In genomic region chr5:14813747-14814146, GRCh38 we compare ENCODE assay signal across 18 cellular contexts. TPM values are rescaled to one million over a fixed set of nuclear protein-coding genes. Genes with fewer than 3 reads are reported as not detected.
DNase-seq lines count a peak whose midpoint lies in the region; ATAC-seq and TF ChIP-seq lines count a peak whose summit lies in the region.
"Had no signal": no experiment of that assay in that cellular context is flagged by ENCODE, and none has a peak within 500 bp of the region (broad histone marks: within the 10 kb centered on the region; RNA-seq: fewer than 3 reads in every experiment).

No MANE protein-coding gene starts in this region.

- H2BK15ac ChIP-seq in H9 (ENCODE audit: low read depth, low read length): no peak overlapping the region

- POLR2A ChIA-PET in CD8-positive, alpha-beta memory T cell (lab: Charles Lee): no interaction called here
- POLR2A ChIA-PET in activated B cell treated with CpG ODN at 0.5 μM for 24 hours (lab: Charles Lee): no interaction called here
- POLR2A ChIA-PET in naive thymus-derived CD8-positive, alpha-beta T cell (lab: Charles Lee): interaction anchor here (0.9 kb wide), 1 partner anchor 55 kb away, joined by 3 read pairs; no protein-coding TSS in a partner anchor

- no peak overlapping the region for H2BK120ac ChIP-seq in H9 (ENCODE audit: low read depth, low read length, poor library complexity, severe bottlenecking)

- DNase-seq in CD4-positive, CD25-positive, alpha-beta regulatory T cell: no peak
- no peak for DNase-seq in CD8-positive, alpha-beta memory T cell
- no peak for DNase-seq in activated B cell treated with CpG ODN at 0.5 μM for 24 hours
- DNase-seq in naive thymus-derived CD8-positive, alpha-beta T cell: no peak
- DNase-seq in AG08396 (ENCODE audit: low spot score): no peak
- no peak for DNase-seq in H9
- DNase-seq in iPS-NIHi11 (ENCODE audit: low spot score): no peak
- DNase-seq: Caco-2, DMS53, NCI-H1436 treated with DMSO at 0.1 percent for 48 hours, NCI-H2081 treated with DMSO at 0.1 percent for 48 hours, NCI-H226, NCI-H526 treated with DMSO at 0.1 percent for 48 hours had no signal

- peaks cover 4% of the 10 kb centered on the region for H3K36me3 ChIP-seq in CD4-positive, CD25-positive, alpha-beta regulatory T cell (ENCODE audit: control insufficient read depth, insufficient read depth, low read length)
- H3K36me3 ChIP-seq in CD8-positive, alpha-beta memory T cell (ENCODE audit: insufficient read depth, low read length): no peaks in the 10 kb centered on the region
- H3K36me3 ChIP-seq: HAP-1, SJSA1 had no signal

- H3K4me1 ChIP-seq in CD4-positive, CD25-positive, alpha-beta regulatory T cell (ENCODE audit: control insufficient read depth, insufficient read depth, low read length, poor library complexity, severe bottlenecking): peaks cover 46% of the 10 kb centered on the region
- H3K4me1 ChIP-seq in CD8-positive, alpha-beta memory T cell (ENCODE audit: insufficient read depth, low read length): peaks cover 43% of the 10 kb centered on the region
- no peaks in the 10 kb centered on the region for H3K4me1 ChIP-seq in H9 (ENCODE audit: insufficient read depth, low read length)
- H3K4me1 ChIP-seq: Caco-2, HAP-1 had no signal

- no peak overlapping the region for H3K14ac ChIP-seq in H9 (ENCODE audit: insufficient read depth, low read length)

- peak overlapping the region in 2 of 4 donors; percentile 46 to 73 for H3K4me3 Mint-ChIP-seq in CD4-positive, CD25-positive, alpha-beta regulatory T cell
- peak overlapping the region in 2 of 7 donors; percentile 9 to 28 for H3K4me3 Mint-ChIP-seq in CD8-positive, alpha-beta memory T cell
- H3K4me3 Mint-ChIP-seq in activated B cell treated with CpG ODN at 0.5 μM for 24 hours (no peak overlapping the region), H9 (no peak overlapping the region)
- H3K4me3 Mint-ChIP-seq in naive thymus-derived CD8-positive, alpha-beta T cell: peak overlapping the region in 5 of 10 donors; percentile 8 to 64 (median 23)

- H3K79me1 ChIP-seq in H9 (ENCODE audit: insufficient read depth, low read depth, low read length, poor library complexity, severe bottlenecking): no peaks in the 10 kb centered on the region

- H2BK5ac ChIP-seq in H9 (ENCODE audit: insufficient read length, low read length): no peak overlapping the region

- no peak overlapping the region for H2BK20ac ChIP-seq in H9 (ENCODE audit: low read depth, low read length, poor library complexity, severe bottlenecking)

- H3K4me1 Mint-ChIP-seq in CD4-positive, CD25-positive, alpha-beta regulatory T cell: peaks cover 50 to 89% (median 75%) of the 10 kb centered on the region in 4 donors
- H3K4me1 Mint-ChIP-seq in CD8-positive, alpha-beta memory T cell: peaks cover 63 to 84% (median 75%) of the 10 kb centered on the region in 3 donors
- peaks cover 66% of the 10 kb centered on the region for H3K4me1 Mint-ChIP-seq in activated B cell treated with CpG ODN at 0.5 μM for 24 hours
- H3K4me1 Mint-ChIP-seq in naive thymus-derived CD8-positive, alpha-beta T cell: peaks cover 29 to 77% (median 68%) of the 10 kb centered on the region in 4 donors
- no peaks in the 10 kb centered on the region for H3K4me1 Mint-ChIP-seq in H9

- no peaks in the 10 kb centered on the region for H3K79me2 ChIP-seq in H9 (ENCODE audit: insufficient read depth, low read length)

- no CpG with 5 or more reads among the region's 3 CpGs for WGBS in H9 (ENCODE audit: extremely low coverage, insufficient read length, low lambda C conversion rate)

- H3K4me3 ChIP-seq in CD4-positive, CD25-positive, alpha-beta regulatory T cell (ENCODE audit: low read depth, low read length): no peak overlapping the region
- no peak overlapping the region for H3K4me3 ChIP-seq in CD8-positive, alpha-beta memory T cell (ENCODE audit: low read length)
- H3K4me3 ChIP-seq: GM12878, HAP-1, K562, SJSA1 had no signal

- H4K91ac ChIP-seq in H9 (ENCODE audit: insufficient read length, low read depth, low read length): no peak overlapping the region

- intact Hi-C loops in activated B cell treated with CpG ODN at 0.5 μM for 24 hours (cut with micrococcal nuclease): loop anchor here (5.0 kb wide), 2 partner anchors 39 to 86 kb away; no protein-coding TSS in a partner anchor

- H3K9me3 Mint-ChIP-seq in CD4-positive, CD25-positive, alpha-beta regulatory T cell: peaks cover 0 to 2% (median 0%) of the 10 kb centered on the region in 7 donors
- H3K9me3 Mint-ChIP-seq in CD8-positive, alpha-beta memory T cell: no peaks in the 10 kb centered on the region
- H3K9me3 Mint-ChIP-seq in activated B cell treated with CpG ODN at 0.5 μM for 24 hours: no peaks in the 10 kb centered on the region
- no peaks in the 10 kb centered on the region for H3K9me3 Mint-ChIP-seq in naive thymus-derived CD8-positive, alpha-beta T cell
- H3K9me3 Mint-ChIP-seq in H9: no peaks in the 10 kb centered on the region

- H3K27ac Mint-ChIP-seq in CD4-positive, CD25-positive, alpha-beta regulatory T cell: peak overlapping the region; percentile 79 to 99 (median 85)
- peak overlapping the region in 5 of 8 donors; percentile 42 to 83 (median 77) for H3K27ac Mint-ChIP-seq in CD8-positive, alpha-beta memory T cell
- H3K27ac Mint-ChIP-seq in activated B cell treated with CpG ODN at 0.5 μM for 24 hours: peak overlapping the region; percentile 12
- H3K27ac Mint-ChIP-seq in naive thymus-derived CD8-positive, alpha-beta T cell: peak overlapping the region in 7 of 10 donors; percentile 5 to 75 (median 53)
- H3K27ac Mint-ChIP-seq in H9: peak overlapping the region in 1 of 3 experiments; percentile 9; a peak in 3 of 7 replicates

- H2AFZ ChIP-seq in H9 (ENCODE audit: low read length): no peak overlapping the region

- no peaks in the 10 kb centered on the region for H3K27me3 ChIP-seq in CD4-positive, CD25-positive, alpha-beta regulatory T cell (ENCODE audit: control insufficient read depth, insufficient read depth, low read length)
- H3K27me3 ChIP-seq in CD8-positive, alpha-beta memory T cell (ENCODE audit: insufficient read depth, low read length, poor library complexity, severe bottlenecking): no peaks in the 10 kb centered on the region
- H3K27me3 ChIP-seq in H9 (ENCODE audit: insufficient read depth, low read length): no peaks in the 10 kb centered on the region
- H3K27me3 ChIP-seq: SJSA1 had no signal

- H3K4me2 ChIP-seq in H9 (ENCODE audit: insufficient read depth, insufficient read length, low read length): no peak overlapping the region

- H2BK12ac ChIP-seq in H9 (ENCODE audit: insufficient read length, low read depth, low read length): no peak overlapping the region

- no peak for ATAC-seq in CD4-positive, CD25-positive, alpha-beta regulatory T cell (ENCODE audit: low read depth in 2 of 2)
- no peak for ATAC-seq in activated B cell treated with CpG ODN at 0.5 μM for 24 hours (ENCODE audit: low read depth)
- ATAC-seq in naive thymus-derived CD8-positive, alpha-beta T cell: no peak
- ATAC-seq: GM12878, K562 had no signal

- no peaks in the 10 kb centered on the region for H4K20me1 ChIP-seq in H9 (ENCODE audit: control insufficient read depth, insufficient read depth, insufficient read length)

- no peak overlapping the region for H3K18ac ChIP-seq in H9 (ENCODE audit: insufficient read length, low read depth, low read length)

- H3K23ac ChIP-seq in H9 (ENCODE audit: insufficient read length, low read depth, low read length): no peak overlapping the region

- H3K56ac ChIP-seq in H9 (ENCODE audit: insufficient read length, low read depth, low read length): no peak overlapping the region

- H3T11ph ChIP-seq in H9 (ENCODE audit: low read length): no peak overlapping the region

- H3K9ac ChIP-seq in H9 (ENCODE audit: extremely low read depth, insufficient read length, low read length): no peak overlapping the region

- H4K5ac ChIP-seq in H9 (ENCODE audit: insufficient read length, low read depth, low read length): no peak overlapping the region

- no peak overlapping the region for H3K4ac ChIP-seq in H9 (ENCODE audit: low read depth, low read length)

- no peak overlapping the region for H4K8ac ChIP-seq in H9 (replicated peaks; ENCODE audit: insufficient read length, low read depth, low read length)

- CTCF ChIA-PET in CD8-positive, alpha-beta memory T cell (lab: Charles Lee): no interaction called here
- CTCF ChIA-PET in activated B cell treated with CpG ODN at 0.5 μM for 24 hours (lab: Charles Lee): no interaction called here

- no peaks in the 10 kb centered on the region for H3K27me3 Mint-ChIP-seq in CD4-positive, CD25-positive, alpha-beta regulatory T cell
- no peaks in the 10 kb centered on the region for H3K27me3 Mint-ChIP-seq in CD8-positive, alpha-beta memory T cell
- no peaks in the 10 kb centered on the region for H3K27me3 Mint-ChIP-seq in activated B cell treated with CpG ODN at 0.5 μM for 24 hours
- H3K27me3 Mint-ChIP-seq in naive thymus-derived CD8-positive, alpha-beta T cell: no peaks in the 10 kb centered on the region
- H3K27me3 Mint-ChIP-seq in H9 (ENCODE audit: low read depth): no peaks in the 10 kb centered on the region

- TF ChIP-seq CTCF in activated B cell treated with CpG ODN at 0.5 μM for 24 hours (IDR thresholded peaks at IDR 0.05) (no peak), H9 (conservative IDR thresholded peaks at IDR 0.05) (no peak)

- no peaks in the 10 kb centered on the region for H3K23me2 ChIP-seq in H9 (ENCODE audit: insufficient read length, low read depth, low read length, poor library complexity, severe bottlenecking)

- H2AK5ac ChIP-seq in H9 (ENCODE audit: insufficient read length, low read length): no peak overlapping the region

- peaks cover 20% of the 10 kb centered on the region for H3K36me3 Mint-ChIP-seq in CD4-positive, CD25-positive, alpha-beta regulatory T cell
- peaks cover 0 to 6% (median 5%) of the 10 kb centered on the region in 3 donors for H3K36me3 Mint-ChIP-seq in CD8-positive, alpha-beta memory T cell
- no peaks in the 10 kb centered on the region for H3K36me3 Mint-ChIP-seq in activated B cell treated with CpG ODN at 0.5 μM for 24 hours (ENCODE audit: low read depth)
- H3K36me3 Mint-ChIP-seq in naive thymus-derived CD8-positive, alpha-beta T cell: peaks cover 0 to 10% (median 2%) of the 10 kb centered on the region in 3 donors
- H3K36me3 Mint-ChIP-seq in H9 (ENCODE audit: insufficient read depth in 1 of 3, low read depth in 3 of 3): no peaks in the 10 kb centered on the region

- no peak overlapping the region for H3K27ac ChIP-seq in CD4-positive, CD25-positive, alpha-beta regulatory T cell (ENCODE audit: insufficient read depth, low read length, poor library complexity, severe bottlenecking)
- H3K27ac ChIP-seq in CD8-positive, alpha-beta memory T cell (ENCODE audit: low read depth, low read length): no peak overlapping the region
- no peak overlapping the region for H3K27ac ChIP-seq in H9 (ENCODE audit: insufficient read length, low read depth, low read length)
- H3K27ac ChIP-seq: RWPE1, SJSA1 had no signal

- H3K9me3 ChIP-seq in CD4-positive, CD25-positive, alpha-beta regulatory T cell (ENCODE audit: control insufficient read depth in 2 of 2, low read length in 2 of 2): no peaks in the 10 kb centered on the region
- H3K9me3 ChIP-seq in CD8-positive, alpha-beta memory T cell (ENCODE audit: low read length): no peaks in the 10 kb centered on the region
- H3K9me3 ChIP-seq in H9 (ENCODE audit: control insufficient read depth, low read depth, low read length): no peaks in the 10 kb centered on the region
- H3K9me3 ChIP-seq: Caco-2, HAP-1, SJSA1 had no signal

RNA-seq across cellular contexts. Expression of gene ANKH, which starts 57.8 kb away (rescaled TPM):
- 177 TPM for total RNA-seq in CD4-positive, CD25-positive, alpha-beta regulatory T cell
- polyA plus RNA-seq in CD4-positive, CD25-positive, alpha-beta regulatory T cell: 10 to 100 TPM; 56.6 to 63.5 (median 63.0) TPM
- 10 to 100 TPM; 80.0 to 80.5 TPM for total RNA-seq in CD8-positive, alpha-beta memory T cell
- 47.0 TPM for polyA plus RNA-seq in CD8-positive, alpha-beta memory T cell
- total RNA-seq in activated B cell treated with CpG ODN at 0.5 μM for 24 hours (43.3 and 43.7 TPM in 2 replicates), H9 (2021) (9.6 and 10.2 TPM in 2 replicates)
- 100 to 1,000 TPM; 160 to 162 TPM for total RNA-seq in naive thymus-derived CD8-positive, alpha-beta T cell
- 10 to 100 TPM; 29.1 to 41.3 (median 40.4) TPM for polyA plus RNA-seq in naive thymus-derived CD8-positive, alpha-beta T cell
